In the genomic region with DNA sequence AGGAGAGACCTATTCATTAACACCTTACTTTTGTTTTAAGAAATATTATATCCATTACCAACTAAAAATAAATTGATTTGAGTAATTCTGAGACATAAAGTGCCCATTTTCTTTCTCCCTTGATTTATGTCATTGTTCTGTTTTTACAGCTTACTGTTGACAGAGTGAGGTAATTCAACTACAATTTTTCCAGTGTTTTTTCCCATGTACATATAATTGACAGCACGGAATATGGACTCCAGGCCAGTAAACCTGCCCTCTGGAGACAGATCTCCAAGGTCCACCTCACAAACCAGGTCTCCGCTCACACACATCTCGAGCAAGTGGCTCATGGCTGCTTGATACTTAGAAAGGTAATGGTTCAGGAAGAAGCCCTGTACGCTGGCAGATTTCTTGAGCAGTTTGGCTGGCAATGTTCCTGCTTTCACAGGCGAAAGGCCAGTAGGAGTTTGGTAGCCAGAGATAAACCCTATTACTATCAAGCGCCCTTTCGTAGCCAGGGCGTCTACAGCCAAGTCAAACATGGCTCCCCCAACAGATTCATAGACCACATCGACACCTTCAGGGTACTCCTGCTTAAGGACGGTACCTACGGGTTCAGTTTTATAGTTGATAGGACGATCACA, we compare ENCODE assay signal across 19 cellular contexts. TPM values are rescaled to one million over a fixed set of nuclear protein-coding genes. Genes with fewer than 3 reads are reported as not detected.
A peak's percentile ranks its signal among the peaks of the same experiment; 100 is the strongest.
DNase-seq lines count a peak whose midpoint lies in the region; ATAC-seq and TF ChIP-seq lines count a peak whose summit lies in the region.
"Had no signal": no experiment of that assay in that cellular context is flagged by ENCODE, and none has a peak within 500 bp of the region (broad histone marks: within the 10 kb centered on the region; RNA-seq: fewer than 3 reads in every experiment).

No MANE protein-coding gene starts in this region.

- CTCF ChIA-PET in mammary epithelial cell (lab: Charles Lee; ENCODE audit: low non-redundant PET) (no interaction called here), OCI-LY7 (lab: Charles Lee; ENCODE audit: unreplicated experiment) (no interaction called here), PC-3 (lab: Charles Lee) (no interaction called here)

- TF ChIP-seq CTCF in mammary epithelial cell (conservative IDR thresholded peaks at IDR 0.05 in 1 of 2, IDR thresholded peaks at IDR 0.05 in 1 of 2; ENCODE audit: extremely low read depth in 1 of 2, insufficient read depth in 1 of 2, low read depth in 1 of 2, low read length in 2 of 2) (no peak), nephron progenitor cell (IDR thresholded peaks at IDR 0.05) (no peak), OCI-LY7 (conservative IDR thresholded peaks at IDR 0.05; ENCODE audit: low read length) (no peak), PC-3 (conservative IDR thresholded peaks at IDR 0.05; ENCODE audit: low read depth, low read length) (no peak)

- peaks cover 13% of the 10 kb centered on the region for H3K4me1 ChIP-seq in mammary epithelial cell (ENCODE audit: insufficient read depth, low read length)
- no peaks in the 10 kb centered on the region for H3K4me1 ChIP-seq in OCI-LY7 (ENCODE audit: insufficient read depth, low read length, poor library complexity, severe bottlenecking)
- peaks cover 12% of the 10 kb centered on the region for H3K4me1 ChIP-seq in PC-3 (ENCODE audit: insufficient read depth, low read length)

- H3K36me3 ChIP-seq in mammary epithelial cell (ENCODE audit: insufficient read depth, low read length) (peaks cover 12% of the 10 kb centered on the region), OCI-LY7 (ENCODE audit: insufficient read depth, low read length) (no peaks in the 10 kb centered on the region), PC-3 (ENCODE audit: low read depth, low read length) (peaks cover 10% of the 10 kb centered on the region; the same call in 1 of the 2 replicates)

- no peaks in the 10 kb centered on the region for H3K9me3 ChIP-seq in mammary epithelial cell (replicated peaks; ENCODE audit: insufficient read depth, low read length)
- no peaks in the 10 kb centered on the region for H3K9me3 ChIP-seq in OCI-LY7 (ENCODE audit: low read length)
- no peaks in the 10 kb centered on the region for H3K9me3 ChIP-seq in PC-3 (ENCODE audit: low read length)
- H3K9me3 ChIP-seq: A549, heart right ventricle, testis had no signal

- H3K4me2 ChIP-seq in mammary epithelial cell (ENCODE audit: insufficient read depth, low read depth, low read length) (no peak overlapping the region), OCI-LY7 (ENCODE audit: low read length) (no peak overlapping the region), PC-3 (ENCODE audit: low read length) (no peak overlapping the region)
- H3K4me2 ChIP-seq: A549, GM23338 had no signal

- WGBS in mammary epithelial cell (ENCODE audit: low coverage, missing lambda C conversion rate): over 99% methylated on average over 11 of the region's 12 CpGs

- H3K4me1 Mint-ChIP-seq in stimulated activated naive CD8-positive, alpha-beta T cell treated with anti-CD3 and anti-CD28 coated beads, Interleukin-15, Interleukin-2, amounts not matched to agents 100 ng/mL and 50 ng/mL, for 24 hours (ENCODE audit: low read depth): peaks cover 41% of the 10 kb centered on the region
- peaks cover 45% of the 10 kb centered on the region for H3K4me1 Mint-ChIP-seq in stimulated activated naive CD8-positive, alpha-beta T cell treated with anti-CD3 and anti-CD28 coated beads, Interleukin-15, amount 100 ng/mL, for 72 hours
- H3K4me1 Mint-ChIP-seq in nephron progenitor cell: peaks cover 76% of the 10 kb centered on the region

- H3K79me2 ChIP-seq in mammary epithelial cell (ENCODE audit: insufficient read depth, low read length) (peaks cover 61% of the 10 kb centered on the region), OCI-LY7 (ENCODE audit: insufficient read depth, low read depth, low read length) (no peaks in the 10 kb centered on the region), PC-3 (ENCODE audit: low read length) (peaks cover 55% of the 10 kb centered on the region)

- H3K4me3 ChIP-seq in mammary epithelial cell (replicated peaks in 1 of 3; ENCODE audit: insufficient read depth in 1 of 3, low read depth in 2 of 3, low read length in 3 of 3) (no peak overlapping the region), OCI-LY7 (ENCODE audit: low read depth, low read length, poor library complexity, severe bottlenecking) (no peak overlapping the region), PC-3 (ENCODE audit: low read length) (no peak overlapping the region)
- H3K4me3 ChIP-seq: A549, coronary artery, GM23338, heart right ventricle, testis had no signal

- peaks cover 33% of the 10 kb centered on the region for H3K36me3 Mint-ChIP-seq in stimulated activated naive CD8-positive, alpha-beta T cell treated with anti-CD3 and anti-CD28 coated beads, Interleukin-15, Interleukin-2, amounts not matched to agents 100 ng/mL and 50 ng/mL, for 24 hours (ENCODE audit: low read depth)
- H3K36me3 Mint-ChIP-seq in nephron progenitor cell (ENCODE audit: low read depth): peaks cover 40% of the 10 kb centered on the region

- POLR2A ChIA-PET in OCI-LY7 (lab: Charles Lee): no interaction called here
- POLR2A ChIA-PET in PC-3 (lab: Charles Lee; ENCODE audit: unreplicated experiment): no interaction called here

- peak overlapping the region; percentile 65 for H3K27ac Mint-ChIP-seq in stimulated activated naive CD8-positive, alpha-beta T cell treated with anti-CD3 and anti-CD28 coated beads, Interleukin-15, Interleukin-2, amounts not matched to agents 100 ng/mL and 50 ng/mL, for 24 hours
- no peak overlapping the region for H3K27ac Mint-ChIP-seq in stimulated activated naive CD8-positive, alpha-beta T cell treated with anti-CD3 and anti-CD28 coated beads, Interleukin-15, amount 100 ng/mL, for 72 hours
- H3K27ac Mint-ChIP-seq in nephron progenitor cell: no peak overlapping the region
- H3K27ac Mint-ChIP-seq: activated CD8-positive, alpha-beta T cell treated with anti-CD3 and anti-CD28 coated beads, Interleukin-2, amount 10 ng/mL, durations not matched to agents 7 days and 5 days; GM23338 had no signal

- BruUV-seq in mammary epithelial cell (replicated peaks; lab: Mats Ljungman, UMichigan): TSS peak; percentile 3
- BruUV-seq in OCI-LY7 (replicated peaks; lab: Mats Ljungman, UMichigan): no TSS peak
- no TSS peak for BruUV-seq in PC-3 (replicated peaks; lab: Mats Ljungman, UMichigan)

- dilution Hi-C loops in mammary epithelial cell (cut with HindIII; ENCODE audit: low sequenced_read_pairs): no loop called here

- intact Hi-C loops in mammary epithelial cell (cut with micrococcal nuclease): no loop called here
- intact Hi-C loops in OCI-LY7 (cut with micrococcal nuclease; ENCODE audit: unreplicated experiment): no loop called here
- intact Hi-C loops in PC-3 (cut with micrococcal nuclease): no loop called here
- intact Hi-C loops in Right ventricle myocardium superior (cut with DNase I): no loop called here

- H3K4me3 Mint-ChIP-seq in stimulated activated naive CD8-positive, alpha-beta T cell treated with anti-CD3 and anti-CD28 coated beads, Interleukin-15, Interleukin-2, amounts not matched to agents 100 ng/mL and 50 ng/mL, for 24 hours: no peak overlapping the region
- H3K4me3 Mint-ChIP-seq in stimulated activated naive CD8-positive, alpha-beta T cell treated with anti-CD3 and anti-CD28 coated beads, Interleukin-15, amount 100 ng/mL, for 72 hours: no peak overlapping the region
- peak overlapping the region; percentile 32 for H3K4me3 Mint-ChIP-seq in nephron progenitor cell
- H3K4me3 Mint-ChIP-seq: activated CD8-positive, alpha-beta T cell treated with anti-CD3 and anti-CD28 coated beads, Interleukin-2, amount 10 ng/mL, durations not matched to agents 7 days and 5 days; GM23338 had no signal

- H3F3A ChIP-seq in PC-3 (ENCODE audit: low read length, unreplicated experiment): no peaks in the 10 kb centered on the region

- H3K9me2 ChIP-seq in OCI-LY7 (ENCODE audit: insufficient read depth, low read length) (no peaks in the 10 kb centered on the region), PC-3 (replicated peaks; ENCODE audit: low read length) (no peaks in the 10 kb centered on the region)

- no peaks in the 10 kb centered on the region for H3K9me3 Mint-ChIP-seq in stimulated activated naive CD8-positive, alpha-beta T cell treated with anti-CD3 and anti-CD28 coated beads, Interleukin-15, Interleukin-2, amounts not matched to agents 100 ng/mL and 50 ng/mL, for 24 hours
- no peaks in the 10 kb centered on the region for H3K9me3 Mint-ChIP-seq in stimulated activated naive CD8-positive, alpha-beta T cell treated with anti-CD3 and anti-CD28 coated beads, Interleukin-15, amount 100 ng/mL, for 72 hours
- no peaks in the 10 kb centered on the region for H3K9me3 Mint-ChIP-seq in nephron progenitor cell
- H3K9me3 Mint-ChIP-seq: GM23338 had no signal

- H2AFZ ChIP-seq in mammary epithelial cell (ENCODE audit: low read depth, low read length): no peak overlapping the region
- no peak overlapping the region for H2AFZ ChIP-seq in OCI-LY7 (ENCODE audit: low read length)
- no peak overlapping the region for H2AFZ ChIP-seq in PC-3 (ENCODE audit: low read length)
- H2AFZ ChIP-seq: GM23338 had no signal

- H3K9ac ChIP-seq in mammary epithelial cell (ENCODE audit: insufficient read depth, low read length): no peak overlapping the region
- no peak overlapping the region for H3K9ac ChIP-seq in PC-3 (ENCODE audit: low read length)

- H4K20me1 ChIP-seq in mammary epithelial cell (ENCODE audit: insufficient read depth, low read length): no peaks in the 10 kb centered on the region
- H4K20me1 ChIP-seq in OCI-LY7 (ENCODE audit: insufficient read depth, low read length): no peaks in the 10 kb centered on the region
- peaks cover 3% of the 10 kb centered on the region; the same call in 1 of the 2 replicates for H4K20me1 ChIP-seq in PC-3 (ENCODE audit: low read length)

- ATAC-seq in stimulated activated naive CD8-positive, alpha-beta T cell treated with anti-CD3 and anti-CD28 coated beads, Interleukin-15, amount 100 ng/mL, for 72 hours: no peak
- ATAC-seq in PC-3: no peak
- no peak for ATAC-seq in Right ventricle myocardium superior (ENCODE audit: poor library complexity)
- ATAC-seq: A549; activated CD8-positive, alpha-beta T cell treated with anti-CD3 and anti-CD28 coated beads, Interleukin-2, amount 10 ng/mL, durations not matched to agents 7 days and 5 days; GM23338 had no signal

- peaks cover 3% of the 10 kb centered on the region for H3K27me3 Mint-ChIP-seq in stimulated activated naive CD8-positive, alpha-beta T cell treated with anti-CD3 and anti-CD28 coated beads, Interleukin-15, Interleukin-2, amounts not matched to agents 100 ng/mL and 50 ng/mL, for 24 hours
- H3K27me3 Mint-ChIP-seq in stimulated activated naive CD8-positive, alpha-beta T cell treated with anti-CD3 and anti-CD28 coated beads, Interleukin-15, amount 100 ng/mL, for 72 hours: peaks cover 18% of the 10 kb centered on the region
- H3K27me3 Mint-ChIP-seq in nephron progenitor cell (ENCODE audit: low read depth, poor library complexity): peaks cover 3% of the 10 kb centered on the region

- in situ Hi-C loops in mammary epithelial cell (cut with MboI; ENCODE audit: low sequenced_read_pairs in 2 of 2): loop anchor here in 1 of 2 donors (25.0 kb wide), 1 partner anchor 286 kb away; no protein-coding TSS in a partner anchor

- H3K27me3 ChIP-seq in mammary epithelial cell (ENCODE audit: insufficient read depth, low read length): no peaks in the 10 kb centered on the region
- no peaks in the 10 kb centered on the region for H3K27me3 ChIP-seq in PC-3 (ENCODE audit: low read length)
- H3K27me3 ChIP-seq: heart right ventricle, testis had no signal

- no peak for DNase-seq in stimulated activated naive CD8-positive, alpha-beta T cell treated with anti-CD3 and anti-CD28 coated beads, Interleukin-15, amount 100 ng/mL, for 72 hours
- DNase-seq in mammary epithelial cell: no peak
- no peak for DNase-seq in nephron progenitor cell
- DNase-seq in OCI-LY7 (ENCODE audit: low spot score): no peak
- no peak for DNase-seq in NCI-H1105 (lab: John Stamatoyannopoulos, UW)
- no peak for DNase-seq in PC-3
- DNase-seq in Right ventricle myocardium superior: no peak
- DNase-seq: activated CD8-positive, alpha-beta T cell treated with anti-CD3 and anti-CD28 coated beads, Interleukin-2, amount 10 ng/mL, durations not matched to agents 7 days and 5 days; amniotic stem cell; heart right ventricle; kidney glomerular epithelial cell; MM.1S; testis had no signal

- no peak overlapping the region for H3K27ac ChIP-seq in mammary epithelial cell (ENCODE audit: insufficient read depth, low read depth, low read length)
- H3K27ac ChIP-seq in OCI-LY7 (ENCODE audit: low read depth, low read length, poor library complexity, severe bottlenecking): no peak overlapping the region
- no peak overlapping the region for H3K27ac ChIP-seq in PC-3 (ENCODE audit: low read length)
- H3K27ac ChIP-seq: A549, coronary artery, epithelial cell of prostate, heart right ventricle, testis, VCaP had no signal

RNA-seq across cellular contexts. Expression of a gene that starts 7.6 kb away (rescaled TPM):
- total RNA-seq in mammary epithelial cell: 10 to 100 TPM; 15.2 to 29.4 TPM
- polyA plus RNA-seq in mammary epithelial cell: 31.3 TPM
- 27.9 TPM for polyA minus RNA-seq in mammary epithelial cell
- 1.8 and 3.0 TPM in 2 replicates for total RNA-seq in OCI-LY7 (2014; rRNA removed; shearing (Covaris generic))
- total RNA-seq in OCI-LY7 (2022): 14.9 and 16.6 TPM in 2 replicates
- total RNA-seq in PC-3 (2014; rRNA removed): 8.2 and 8.3 TPM in 2 replicates
- 81.5 TPM for total RNA-seq in Right ventricle myocardium superior

RNA-seq across cellular contexts. Expression of a gene that starts 9.2 kb away (rescaled TPM):
- total RNA-seq in mammary epithelial cell (1 to 10 TPM; 4.7 to 8.1 TPM), OCI-LY7 (2022) (9.5 and 10.5 TPM in 2 replicates), PC-3 (2014; rRNA removed) (5.6 and 7.5 TPM in 2 replicates), Right ventricle myocardium superior (24.0 TPM)
- 2.0 TPM for polyA plus RNA-seq in mammary epithelial cell
- polyA minus RNA-seq in mammary epithelial cell: 7.0 TPM
- total RNA-seq in OCI-LY7 (2014; rRNA removed; shearing (Covaris generic)): 4.6 and 5.9 TPM in 2 replicates
